ENCODE assay signal across 1 cellular context in the genomic region with DNA sequence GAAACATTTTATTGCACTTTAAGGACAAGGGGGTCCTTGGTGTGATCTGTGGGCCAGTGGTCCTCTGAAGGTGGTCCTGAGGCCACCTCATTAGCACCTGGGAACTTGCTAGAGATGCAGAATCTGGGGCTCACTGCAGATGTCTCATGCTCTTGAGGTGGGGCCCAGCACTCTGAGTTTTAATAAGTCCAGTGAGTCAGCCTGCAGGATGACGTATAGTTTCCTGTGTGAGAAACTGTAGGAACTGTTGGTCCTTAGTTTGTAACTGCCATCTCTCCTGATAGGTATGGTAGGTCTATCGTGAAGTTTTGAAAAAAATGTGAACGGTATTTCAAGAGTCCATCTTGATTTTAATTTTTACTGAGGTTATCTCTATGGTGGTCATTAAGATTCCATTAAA.
TF ChIP-seq lines count a peak whose summit lies in the region.

No MANE protein-coding gene starts in this region.

TF ChIP-seq in endothelial cell of umbilical vein, 7 proteins besides CTCF, POLR2A, EP300 and RAD21:
- TF ChIP-seq POLR2AphosphoS5 (IDR thresholded peaks at IDR 0.05; ENCODE audit: insufficient read depth, low read depth, low read length) (no peak), FOS (IDR thresholded peaks at IDR 0.05; ENCODE audit: borderline replicate concordance, insufficient read depth, low read length) (peak; percentile 40)
